Comparison of ENCODE assay signal across 38 cellular contexts in genomic region chr20:44463466-44463865, GRCh38.
"Had no signal": no experiment of that assay in that cellular context is flagged by ENCODE, and none has a peak within 500 bp of the region (broad histone marks: within the 10 kb centered on the region; RNA-seq: fewer than 3 reads in every experiment).

No MANE protein-coding gene starts in this region.

- H3K9ac ChIP-seq: KMS-11 had no signal

- H3K36me3 Mint-ChIP-seq: activated CD8-positive, alpha-beta memory T cell treated with anti-CD3 and anti-CD28 coated beads, Interleukin-2, amount 10 ng/mL, durations not matched to agents 7 days and 5 days; activated naive CD8-positive, alpha-beta T cell treated with anti-CD3 and anti-CD28 coated beads, Interleukin-2, amount 10 ng/mL, durations not matched to agents 7 days and 5 days had no signal

- H3K27ac ChIP-seq: adrenal gland, body of pancreas, KMS-11, Peyer's patch, SJSA1, VCaP had no signal

- H3K27me3 ChIP-seq: adrenal gland, body of pancreas, Peyer's patch had no signal

- H3K36me3 ChIP-seq: adrenal gland, Peyer's patch, SJSA1 had no signal

- DNase-seq: activated CD4-positive, alpha-beta memory T cell treated with anti-CD3 and anti-CD28 coated beads, Interleukin-2, amount 10 ng/mL, durations not matched to agents 7 days and 5 days; activated CD4-positive, alpha-beta T cell treated with anti-CD3 and anti-CD28 coated beads for 1 hour; activated CD4-positive, alpha-beta T cell treated with anti-CD3 and anti-CD28 coated beads for 48 hours; activated CD4-positive, CD25-positive, alpha-beta regulatory T cell; activated CD8-positive, alpha-beta memory T cell treated with anti-CD3 and anti-CD28 coated beads for 24 hours; activated CD8-positive, alpha-beta memory T cell treated with anti-CD3 and anti-CD28 coated beads, Interleukin-2, amount 10 ng/mL, durations not matched to agents 7 days and 5 days; activated CD8-positive, alpha-beta memory T cell treated with anti-CD3 and anti-CD28 coated beads, Interleukin-2, amount 50 U/mL, for 48 hours; activated effector memory CD4-positive, alpha-beta T cell treated with Interleukin-2 at 50 U/mL for 16 hours; activated naive CD4-positive, alpha-beta T cell; activated naive CD4-positive, alpha-beta T cell treated with anti-CD3 and anti-CD28 coated beads, Interleukin-2, amount 50 U/mL, for 16 hours; activated naive CD8-positive, alpha-beta T cell treated with anti-CD3 and anti-CD28 coated beads, Interleukin-2, amount 10 ng/mL, durations not matched to agents 7 days and 5 days; activated T-cell treated with anti-CD3 and anti-CD28 coated beads, Interleukin-2, amount 50 U/mL, for 48 hours; adrenal gland; body of pancreas; caudate nucleus; cerebellar nuclear complex; NCI-H1092 treated with DMSO at 0.1 percent for 48 hours; NCI-H1417; NCI-H146; NCI-H187; NCI-H2029 treated with DMSO at 0.1 percent for 48 hours; NCI-H2107; NCI-H2171 treated with DMSO at 0.1 percent for 48 hours; NCI-H345; NCI-H524 treated with DMSO at 0.1 percent for 48 hours; Peyer's patch; RPMI8226; SHP77 treated with DMSO at 0.1 percent for 48 hours; SW 1271; T-helper 1 cell; T-helper 2 cell; T-helper 9 cell had no signal

- H3K27ac Mint-ChIP-seq: activated CD4-positive, alpha-beta memory T cell treated with anti-CD3 and anti-CD28 coated beads, Interleukin-2, amount 10 ng/mL, durations not matched to agents 7 days and 5 days; activated CD8-positive, alpha-beta memory T cell treated with anti-CD3 and anti-CD28 coated beads, Interleukin-2, amount 10 ng/mL, durations not matched to agents 7 days and 5 days; activated naive CD8-positive, alpha-beta T cell treated with anti-CD3 and anti-CD28 coated beads, Interleukin-2, amount 10 ng/mL, durations not matched to agents 7 days and 5 days had no signal

- H3K4me3 Mint-ChIP-seq: activated CD4-positive, alpha-beta memory T cell treated with anti-CD3 and anti-CD28 coated beads, Interleukin-2, amount 10 ng/mL, durations not matched to agents 7 days and 5 days; activated CD8-positive, alpha-beta memory T cell treated with anti-CD3 and anti-CD28 coated beads, Interleukin-2, amount 10 ng/mL, durations not matched to agents 7 days and 5 days; activated naive CD8-positive, alpha-beta T cell treated with anti-CD3 and anti-CD28 coated beads, Interleukin-2, amount 10 ng/mL, durations not matched to agents 7 days and 5 days had no signal

- H3K4me2 ChIP-seq: KMS-11 had no signal

- H3K9me3 ChIP-seq: adrenal gland, body of pancreas, Peyer's patch, SJSA1 had no signal

- ATAC-seq: activated CD8-positive, alpha-beta memory T cell treated with anti-CD3 and anti-CD28 coated beads, Interleukin-2, amount 10 ng/mL, durations not matched to agents 7 days and 5 days; body of pancreas; SK-N-SH treated with all-trans-retinoic acid at 6 μM for 48 hours had no signal

- H3K4me3 ChIP-seq: adrenal gland, body of pancreas, Peyer's patch, SJSA1 had no signal

- H3K4me1 Mint-ChIP-seq: activated CD4-positive, alpha-beta memory T cell treated with anti-CD3 and anti-CD28 coated beads, Interleukin-2, amount 10 ng/mL, durations not matched to agents 7 days and 5 days; activated CD8-positive, alpha-beta memory T cell treated with anti-CD3 and anti-CD28 coated beads, Interleukin-2, amount 10 ng/mL, durations not matched to agents 7 days and 5 days; activated naive CD8-positive, alpha-beta T cell treated with anti-CD3 and anti-CD28 coated beads, Interleukin-2, amount 10 ng/mL, durations not matched to agents 7 days and 5 days had no signal

- H3K4me1 ChIP-seq: adrenal gland, SJSA1 had no signal

- H3K9me3 Mint-ChIP-seq: activated CD4-positive, alpha-beta memory T cell treated with anti-CD3 and anti-CD28 coated beads, Interleukin-2, amount 10 ng/mL, durations not matched to agents 7 days and 5 days; activated naive CD8-positive, alpha-beta T cell treated with anti-CD3 and anti-CD28 coated beads, Interleukin-2, amount 10 ng/mL, durations not matched to agents 7 days and 5 days had no signal

- FAIRE-seq: astrocyte, bronchial epithelial cell had no signal
